In the genomic region with DNA sequence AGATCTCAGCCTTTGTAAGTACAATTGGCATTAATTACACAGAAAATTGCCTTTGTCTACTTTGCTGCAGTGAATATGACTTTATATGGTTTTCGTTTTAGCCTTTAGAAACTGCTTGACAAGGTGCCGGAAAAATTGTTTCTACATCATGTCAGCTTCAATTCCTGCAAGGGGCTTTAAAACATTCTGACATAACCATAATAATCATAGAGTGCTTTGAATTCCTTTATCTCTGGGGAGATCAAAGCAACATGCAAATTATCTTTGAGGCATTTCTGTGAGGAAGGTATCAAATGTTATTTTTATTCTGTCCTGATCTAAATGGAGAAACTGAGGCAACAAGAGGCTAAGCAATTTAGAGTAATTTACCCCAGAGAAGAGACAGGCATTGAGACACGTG, we compare ENCODE assay signal across 37 cellular contexts. TPM values are rescaled to one million over a fixed set of nuclear protein-coding genes. Genes with fewer than 3 reads are reported as not detected.
DNase-seq lines count a peak whose midpoint lies in the region; ATAC-seq and TF ChIP-seq lines count a peak whose summit lies in the region.
"Had no signal": no experiment of that assay in that cellular context is flagged by ENCODE, and none has a peak within 500 bp of the region (broad histone marks: within the 10 kb centered on the region; RNA-seq: fewer than 3 reads in every experiment).

No MANE protein-coding gene starts in this region.

- no peaks in the 10 kb centered on the region for H3K27me3 Mint-ChIP-seq in GM23338 (ENCODE audit: insufficient read depth, low read depth, poor library complexity)
- H3K27me3 Mint-ChIP-seq: CD4-positive, alpha-beta T cell had no signal

- peak; percentile 91 for TF ChIP-seq EP300 in neural cell (conservative IDR thresholded peaks at IDR 0.05; ENCODE audit: poor library complexity, severe bottlenecking)

- no peak for DNase-seq in GM23338 (ENCODE audit: low spot score)
- no peak for DNase-seq in testis
- DNase-seq in HT-29 (ENCODE audit: low spot score): no peak
- DNase-seq: 8988T; ACHN; AML-193; BE2C; C1 segment of cervical spinal cord; Caco-2; Calu3; CD4-positive, alpha-beta memory T cell; CD4-positive, alpha-beta T cell; CD4-positive, CD25-positive, alpha-beta regulatory T cell; CD8-positive, alpha-beta memory T cell; CD8-positive, alpha-beta T cell; COR-L47; DMS 273 treated with DMSO at 0.1 percent for 48 hours; DMS153; DMS53; DMS79; DMS79 treated with DMSO at 0.1 percent for 48 hours; DND-41; EL had no signal

- H3K36me3 ChIP-seq in GM23338 (ENCODE audit: insufficient read depth) (no peaks in the 10 kb centered on the region), Loucy (ENCODE audit: insufficient read depth, low read length) (no peaks in the 10 kb centered on the region), neural cell (ENCODE audit: insufficient read depth, low read length) (no peaks in the 10 kb centered on the region), testis (ENCODE audit: low read depth, missing control alignments) (no peaks in the 10 kb centered on the region)
- H3K36me3 ChIP-seq: BE2C; BLaER1; BLaER1 treated with 17β-estradiol and CSF1 and Interleukin-3, amounts not matched to agents 10 nM and 100 nM had no signal

- H3K79me2 ChIP-seq in GM23338 (replicated peaks; ENCODE audit: insufficient read depth) (no peaks in the 10 kb centered on the region), Loucy (ENCODE audit: insufficient read depth, low read length) (no peaks in the 10 kb centered on the region), neural cell (replicated peaks; ENCODE audit: insufficient read depth, low read length) (no peaks in the 10 kb centered on the region)

- peak; percentile 10 for TF ChIP-seq RAD21 in neural cell (conservative IDR thresholded peaks at IDR 0.05)

- TF ChIP-seq POLR2A in testis (IDR thresholded peaks at IDR 0.05): no peak

- H3K36me3 Mint-ChIP-seq in GM23338 (ENCODE audit: low read depth): no peaks in the 10 kb centered on the region
- H3K36me3 Mint-ChIP-seq: CD14-positive monocyte; CD4-positive, alpha-beta memory T cell; CD4-positive, CD25-positive, alpha-beta regulatory T cell; CD8-positive, alpha-beta memory T cell; CD8-positive, alpha-beta T cell had no signal

- no peak overlapping the region for H3K27ac ChIP-seq in GM23338 (ENCODE audit: low read depth)
- peak overlapping the region; percentile 95 for H3K27ac ChIP-seq in neural cell (ENCODE audit: low read length)
- no peak overlapping the region for H3K27ac ChIP-seq in testis
- H3K27ac ChIP-seq: 22Rv1; A549; BLaER1; BLaER1 treated with 17β-estradiol and CSF1 and Interleukin-3, amounts not matched to agents 10 nM and 100 nM; C4-2B had no signal

- no peaks in the 10 kb centered on the region for H3K9me2 ChIP-seq in GM23338 (ENCODE audit: insufficient read depth)
- H3K9me2 ChIP-seq in Loucy (replicated peaks; ENCODE audit: low read depth, low read length): no peaks in the 10 kb centered on the region
- no peaks in the 10 kb centered on the region for H3K9me2 ChIP-seq in neural cell (ENCODE audit: insufficient read depth, low read length)

- H3K27me3 ChIP-seq in GM23338 (ENCODE audit: insufficient read depth) (no peaks in the 10 kb centered on the region), Loucy (ENCODE audit: insufficient read depth, low read length, poor library complexity, severe bottlenecking) (no peaks in the 10 kb centered on the region), neural cell (ENCODE audit: insufficient read depth, low read depth, low read length) (no peaks in the 10 kb centered on the region), testis (no peaks in the 10 kb centered on the region)
- H3K27me3 ChIP-seq: BE2C; BLaER1; BLaER1 treated with 17β-estradiol and CSF1 and Interleukin-3, amounts not matched to agents 10 nM and 100 nM had no signal

- H3K4me1 Mint-ChIP-seq in GM23338: peaks cover 36% of the 10 kb centered on the region
- H3K4me1 Mint-ChIP-seq: B cell; CD4-positive, alpha-beta memory T cell; CD4-positive, CD25-positive, alpha-beta regulatory T cell; CD8-positive, alpha-beta memory T cell had no signal

- ATAC-seq in GM23338 (no peak), GM21825 (IDR thresholded peaks at IDR 0.05; ENCODE audit: unreplicated experiment) (no peak)
- ATAC-seq: A549; CD8-positive, alpha-beta T cell had no signal

- H3K27ac Mint-ChIP-seq in GM23338: no peak overlapping the region
- H3K27ac Mint-ChIP-seq: B cell; CD14-positive monocyte; CD4-positive, alpha-beta memory T cell; CD4-positive, alpha-beta T cell; CD4-positive, CD25-positive, alpha-beta regulatory T cell; CD8-positive, alpha-beta memory T cell; CD8-positive, alpha-beta T cell had no signal

- H2AFZ ChIP-seq in GM23338 (no peak overlapping the region), Loucy (ENCODE audit: low read length) (no peak overlapping the region), neural cell (ENCODE audit: low read depth, low read length) (no peak overlapping the region)

- intact Hi-C loops in testis (cut with DNase I; ENCODE audit: low total_unique reads): no loop called here

- H3K4me3 ChIP-seq in GM23338 (0 out of 2 replicates have a peak overlapping the region, but pooled peaks have one; percentile 34), Loucy (ENCODE audit: low read length, poor library complexity, severe bottlenecking) (no peak overlapping the region), neural cell (ENCODE audit: low read length) (peak overlapping the region; percentile 39), testis (no peak overlapping the region)
- H3K4me3 ChIP-seq: A549; BLaER1; BLaER1 treated with 17β-estradiol and CSF1 and Interleukin-3, amounts not matched to agents 10 nM and 100 nM had no signal

- H3K9ac ChIP-seq in Loucy (ENCODE audit: low read depth, low read length, poor library complexity, severe bottlenecking): no peak overlapping the region
- peak overlapping the region; percentile 58 for H3K9ac ChIP-seq in neural cell (ENCODE audit: low read length)
- H3K9ac ChIP-seq: BLaER1; BLaER1 treated with 17β-estradiol and CSF1 and Interleukin-3, amounts not matched to agents 10 nM and 100 nM had no signal

- H4K20me1 ChIP-seq in GM23338 (replicated peaks; ENCODE audit: insufficient read depth) (no peaks in the 10 kb centered on the region), Loucy (ENCODE audit: insufficient read depth, low read length, poor library complexity, severe bottlenecking) (no peaks in the 10 kb centered on the region), neural cell (ENCODE audit: insufficient read depth) (no peaks in the 10 kb centered on the region)
- H4K20me1 ChIP-seq: BLaER1; BLaER1 treated with 17β-estradiol and CSF1 and Interleukin-3, amounts not matched to agents 10 nM and 100 nM had no signal

- 74 to 79% methylated on average over 3 of the region's 3 CpGs for WGBS in testis, 2 donors

- H3K9me3 Mint-ChIP-seq in GM23338: no peaks in the 10 kb centered on the region
- H3K9me3 Mint-ChIP-seq: CD14-positive monocyte; CD4-positive, alpha-beta memory T cell; CD4-positive, alpha-beta T cell; CD4-positive, CD25-positive, alpha-beta regulatory T cell; CD8-positive, alpha-beta memory T cell; CD8-positive, alpha-beta T cell had no signal

- H3K9me3 ChIP-seq in Loucy (ENCODE audit: insufficient read depth, low read depth, low read length) (no peaks in the 10 kb centered on the region), neural cell (ENCODE audit: low read length) (no peaks in the 10 kb centered on the region), testis (no peaks in the 10 kb centered on the region)
- H3K9me3 ChIP-seq: A549; BE2C; BLaER1; BLaER1 treated with 17β-estradiol and CSF1 and Interleukin-3, amounts not matched to agents 10 nM and 100 nM; Caco-2 had no signal

- H3K4me1 ChIP-seq in GM23338 (ENCODE audit: insufficient read depth) (peaks cover 37% of the 10 kb centered on the region), Loucy (ENCODE audit: insufficient read depth, low read length, poor library complexity, severe bottlenecking) (peaks cover 35% of the 10 kb centered on the region), testis (no peaks in the 10 kb centered on the region)
- H3K4me1 ChIP-seq: A549; BLaER1; BLaER1 treated with 17β-estradiol and CSF1 and Interleukin-3, amounts not matched to agents 10 nM and 100 nM; Caco-2 had no signal

- H3K4me3 Mint-ChIP-seq in GM23338: no peak overlapping the region
- H3K4me3 Mint-ChIP-seq: B cell; CD14-positive monocyte; CD4-positive, alpha-beta memory T cell; CD4-positive, alpha-beta T cell; CD4-positive, CD25-positive, alpha-beta regulatory T cell; CD8-positive, alpha-beta memory T cell; CD8-positive, alpha-beta T cell had no signal

- H3F3A ChIP-seq in GM23338 (replicated peaks; ENCODE audit: low read depth) (no peaks in the 10 kb centered on the region), Loucy (ENCODE audit: low read depth) (no peaks in the 10 kb centered on the region), neural cell (ENCODE audit: insufficient read depth, low read length, poor library complexity, severe bottlenecking) (peaks cover 9% of the 10 kb centered on the region)

- TF ChIP-seq CTCF in GM23338 (conservative IDR thresholded peaks at IDR 0.05; ENCODE audit: low read depth in 2 of 2) (no peak), Loucy (conservative IDR thresholded peaks at IDR 0.05; ENCODE audit: low read length) (no peak), neural cell (IDR thresholded peaks at IDR 0.05; ENCODE audit: poor library complexity, severe bottlenecking) (no peak), testis (IDR thresholded peaks at IDR 0.05) (no peak)

- H3K4me2 ChIP-seq in GM23338 (peak overlapping the region; percentile 36), Loucy (ENCODE audit: low read depth, low read length, poor library complexity, severe bottlenecking) (peak overlapping the region; percentile 61), neural cell (ENCODE audit: low read length) (peak overlapping the region; percentile 40)
- H3K4me2 ChIP-seq: A549; BLaER1; BLaER1 treated with 17β-estradiol and CSF1 and Interleukin-3, amounts not matched to agents 10 nM and 100 nM had no signal

TF ChIP-seq in GM23338, 12 proteins besides CTCF, POLR2A, EP300 and RAD21 (continues in another document):
- TF ChIP-seq JUNB (IDR thresholded peaks at IDR 0.05; ENCODE audit: unreplicated experiment) (no peak), CREB1 (CRISPR knock-in tag; IDR thresholded peaks at IDR 0.05; ENCODE audit: low read depth) (no peak), ZNF114 (CRISPR knock-in tag; IDR thresholded peaks at IDR 0.05) (no peak), ZNF331 (CRISPR knock-in tag; IDR thresholded peaks at IDR 0.05; ENCODE audit: low read depth) (no peak)

TF ChIP-seq in neural cell, 6 proteins besides CTCF, POLR2A, EP300 and RAD21 (continues in another document):
- TF ChIP-seq TAF1 (IDR thresholded peaks at IDR 0.05; ENCODE audit: low read depth): no peak
- TF ChIP-seq SMC3 (conservative IDR thresholded peaks at IDR 0.05; ENCODE audit: poor library complexity): no peak

RNA-seq across cellular contexts. Expression of a gene that starts 57.8 kb away (rescaled TPM):
- total RNA-seq in GM23338 (2014; rRNA removed; shearing (Covaris generic)): not detected in 2 replicates
- not detected in 2 replicates for polyA plus RNA-seq in GM23338 (2016; fragmentation: Nextera tagmentation; extraction: Ambion mirVana)
- polyA plus RNA-seq in neural cell: 2.2 and 7.0 TPM in 2 replicates
- 5.8 and 7.3 TPM in 2 replicates for polyA minus RNA-seq in neural cell
- total RNA-seq in testis: 1 to 10 TPM; 4.8 to 7.1 TPM
- 17.4 TPM for polyA plus RNA-seq in testis (ENCODE audit: insufficient read depth, low read depth, low replicate concordance)
- total RNA-seq in HT-29 (2014; rRNA removed; shearing (Covaris generic)): 0.03 TPM in 1 of 2 replicates, not detected in the other
- total RNA-seq: A172; Caco-2; Calu3; CD8-positive, alpha-beta memory T cell; CD8-positive, alpha-beta T cell; Daoy had no signal
- polyA plus RNA-seq: A549, AG04450, BJ had no signal

Comparison
In these comparisons a context has a peak if more than half of its experiments do, and no peak if none do; other contexts are left out.
1. H3K4me3 ChIP-seq: peak in GM23338 (single experiment) and neural cell (single experiment); none in Loucy (single experiment) and testis (0 of 2).
2. Peak in every context shown above with its lines, with median percentiles within 50 percentile points of each other: H3K4me2 ChIP-seq.